9 cellular contexts compared by ENCODE assay signal in genomic region chr15:74723754-74724334, GRCh38. TPM values are rescaled to one million over a fixed set of nuclear protein-coding genes. Genes with fewer than 3 reads are reported as not detected.
DNase-seq lines count a peak whose midpoint lies in the region; ATAC-seq, FAIRE-seq and TF ChIP-seq lines count a peak whose summit lies in the region.
"Had no signal": no experiment of that assay in that cellular context is flagged by ENCODE, and none has a peak within 500 bp of the region (broad histone marks: within the 10 kb centered on the region; RNA-seq: fewer than 3 reads in every experiment).

No MANE protein-coding gene starts in this region.

- H3K27ac Mint-ChIP-seq in activated CD8-positive, alpha-beta memory T cell treated with anti-CD3 and anti-CD28 coated beads, Interleukin-2, amount 10 ng/mL, durations not matched to agents 7 days and 5 days, result no peak overlapping the region

- no peaks in the 10 kb centered on the region for H3K9me3 Mint-ChIP-seq in activated CD8-positive, alpha-beta memory T cell treated with anti-CD3 and anti-CD28 coated beads, Interleukin-2, amount 10 ng/mL, durations not matched to agents 7 days and 5 days (ENCODE audit: low read depth)
- H3K9me3 Mint-ChIP-seq: CD8-positive, alpha-beta memory T cell had no signal

- no peak for ATAC-seq in activated CD8-positive, alpha-beta memory T cell treated with anti-CD3 and anti-CD28 coated beads, Interleukin-2, amount 10 ng/mL, durations not matched to agents 7 days and 5 days
- no peak for ATAC-seq in GM19324 (IDR thresholded peaks at IDR 0.05; ENCODE audit: low FRiP score, unreplicated experiment)
- no peak for ATAC-seq in HG03565 (IDR thresholded peaks at IDR 0.05; ENCODE audit: unreplicated experiment)

- H3K9me3 ChIP-seq in WERI-Rb-1 (ENCODE audit: severe bottlenecking), result no peaks in the 10 kb centered on the region

- no peaks in the 10 kb centered on the region for H3K27me3 ChIP-seq in WERI-Rb-1 (ENCODE audit: insufficient read depth, low read depth, severe bottlenecking)

- peaks cover 13% of the 10 kb centered on the region for H3K4me1 Mint-ChIP-seq in activated CD8-positive, alpha-beta memory T cell treated with anti-CD3 and anti-CD28 coated beads, Interleukin-2, amount 10 ng/mL, durations not matched to agents 7 days and 5 days

- no peak for DNase-seq in activated CD8-positive, alpha-beta memory T cell treated with anti-CD3 and anti-CD28 coated beads, Interleukin-2, amount 10 ng/mL, durations not matched to agents 7 days and 5 days
- no peak for DNase-seq in activated CD8-positive, alpha-beta memory T cell treated with anti-CD3 and anti-CD28 coated beads, Interleukin-2, amount 50 U/mL, for 4 hours
- DNase-seq in NCI-H146 (lab: John Stamatoyannopoulos, UW) (peak; percentile 30), WERI-Rb-1 (peak; percentile 13), iPS-NIHi11 (ENCODE audit: low spot score) (peak; percentile 85), urothelium cell line (ENCODE audit: low spot score) (peak; percentile 18)

- no peak for FAIRE-seq in urothelium cell line (lab: Jason Lieb, UNC)

- CTCF ChIA-PET in activated CD8-positive, alpha-beta memory T cell treated with anti-CD3 and anti-CD28 coated beads, Interleukin-2, amount 10 ng/mL, durations not matched to agents 7 days and 5 days (lab: Charles Lee), result no interaction called here

- H3K4me3 ChIP-seq in WERI-Rb-1 (ENCODE audit: low read depth, low read length), result no peak overlapping the region

- H3K36me3 Mint-ChIP-seq in activated CD8-positive, alpha-beta memory T cell treated with anti-CD3 and anti-CD28 coated beads, Interleukin-2, amount 10 ng/mL, durations not matched to agents 7 days and 5 days, result no peaks in the 10 kb centered on the region
- H3K36me3 Mint-ChIP-seq: CD8-positive, alpha-beta memory T cell had no signal

- peak overlapping the region; percentile 12 for H3K4me3 Mint-ChIP-seq in activated CD8-positive, alpha-beta memory T cell treated with anti-CD3 and anti-CD28 coated beads, Interleukin-2, amount 10 ng/mL, durations not matched to agents 7 days and 5 days

- peaks cover 29% of the 10 kb centered on the region for H3K27me3 Mint-ChIP-seq in activated CD8-positive, alpha-beta memory T cell treated with anti-CD3 and anti-CD28 coated beads, Interleukin-2, amount 10 ng/mL, durations not matched to agents 7 days and 5 days

- no peak for TF ChIP-seq CTCF in WERI-Rb-1 (IDR thresholded peaks at IDR 0.05; ENCODE audit: low read depth, low read length)

- no peaks in the 10 kb centered on the region for H3K36me3 ChIP-seq in WERI-Rb-1

- H3K27ac ChIP-seq in WERI-Rb-1, result no peak overlapping the region

RNA-seq across cellular contexts. Expression of gene CYP1A1, which starts 1.5 kb away (rescaled TPM):
- total RNA-seq in activated CD8-positive, alpha-beta memory T cell treated with anti-CD3 and anti-CD28 coated beads, Interleukin-2, amount 10 ng/mL, durations not matched to agents 7 days and 5 days, result 1 to 10 TPM; 1.2 to 2.8 TPM

RNA-seq across cellular contexts. Expression of gene CYP1A2, which starts 24.8 kb away (rescaled TPM):
- total RNA-seq in activated CD8-positive, alpha-beta memory T cell treated with anti-CD3 and anti-CD28 coated beads, Interleukin-2, amount 10 ng/mL, durations not matched to agents 7 days and 5 days, result not detected
- total RNA-seq: CD8-positive, alpha-beta memory T cell had no signal

RNA-seq across cellular contexts. Expression of gene EDC3, which starts 28.0 kb away (rescaled TPM):
- 10 to 100 TPM; 41.8 to 47.7 TPM for total RNA-seq in activated CD8-positive, alpha-beta memory T cell treated with anti-CD3 and anti-CD28 coated beads, Interleukin-2, amount 10 ng/mL, durations not matched to agents 7 days and 5 days

RNA-seq across cellular contexts. Expression of gene CSK, which starts 58.0 kb away (rescaled TPM):
- 100 to 1,000 TPM; 349 to 369 TPM for total RNA-seq in activated CD8-positive, alpha-beta memory T cell treated with anti-CD3 and anti-CD28 coated beads, Interleukin-2, amount 10 ng/mL, durations not matched to agents 7 days and 5 days

Comparison
In these comparisons a context has a peak if more than half of its experiments do, and no peak if none do; other contexts are left out.
1. DNase-seq: peak in NCI-H146 (single experiment), WERI-Rb-1 (single experiment), iPS-NIHi11 (single experiment) and urothelium cell line (single experiment); none in activated CD8-positive, alpha-beta memory T cell treated with anti-CD3 and anti-CD28 coated beads, Interleukin-2, amount 10 ng/mL, durations not matched to agents 7 days and 5 days (single experiment) and activated CD8-positive, alpha-beta memory T cell treated with anti-CD3 and anti-CD28 coated beads, Interleukin-2, amount 50 U/mL, for 4 hours (single experiment).